In genomic region chr2:136118819-136119716, GRCh38 we compare ENCODE assay signal across 8 cellular contexts. TPM values are rescaled to one million over a fixed set of nuclear protein-coding genes. Genes with fewer than 3 reads are reported as not detected.
DNase-seq lines count a peak whose midpoint lies in the region; ATAC-seq and TF ChIP-seq lines count a peak whose summit lies in the region.

No MANE protein-coding gene starts in this region.

- no peak overlapping the region for H3K9ac ChIP-seq in H9 (ENCODE audit: extremely low read depth, insufficient read length, low read length)

- no peak overlapping the region for H4K8ac ChIP-seq in H9 (replicated peaks; ENCODE audit: insufficient read length, low read depth, low read length)

- DNase-seq in H9 (peak; percentile 60), NCI-H82 (lab: John Stamatoyannopoulos, UW) (peak; percentile 77), posterior cingulate gyrus (peak in 7 of 10 donors; percentile 22 to 84 (median 41)), type B pancreatic cell (ENCODE audit: extremely low spot score, unreplicated experiment) (no peak)
- DNase-seq in activated T-cell treated with anti-CD3 and anti-CD28 coated beads, Interleukin-2, amount 50 U/mL, for 1 hour = peak; percentile 88

- peak overlapping the region; percentile 69 for H3K4me2 ChIP-seq in H9 (ENCODE audit: insufficient read depth, insufficient read length, low read length)

- no peak overlapping the region for H4K91ac ChIP-seq in H9 (ENCODE audit: insufficient read length, low read depth, low read length)

- H3K14ac ChIP-seq in H9 (ENCODE audit: insufficient read depth, low read length) = no peak overlapping the region

- peaks cover 31% of the 10 kb centered on the region for H3K23me2 ChIP-seq in H9 (ENCODE audit: insufficient read length, low read depth, low read length, poor library complexity, severe bottlenecking)

- H3K27ac ChIP-seq in H9 (ENCODE audit: insufficient read length, low read depth, low read length) (no peak overlapping the region), gastroesophageal sphincter (peak overlapping the region in 2 of 4 donors; percentile 60 to 63)

- peaks cover 19% of the 10 kb centered on the region for H3K27me3 ChIP-seq in H9 (ENCODE audit: insufficient read depth, low read length)
- H3K27me3 ChIP-seq in gastroesophageal sphincter = peaks cover 52% of the 10 kb centered on the region

- no peak overlapping the region for H3T11ph ChIP-seq in H9 (ENCODE audit: low read length)

- no peak overlapping the region for H2AK5ac ChIP-seq in H9 (ENCODE audit: insufficient read length, low read length)

- intact Hi-C loops in posterior cingulate gyrus (cut with DNase I) = loop anchor here (10.0 kb wide), 1 partner anchor 94 kb away; no protein-coding TSS in a partner anchor

- H3K4me3 Mint-ChIP-seq in H9 (peak overlapping the region; percentile 78 to 92), type B pancreatic cell (peak overlapping the region; percentile 95)

- no peak overlapping the region for H3K4ac ChIP-seq in H9 (ENCODE audit: low read depth, low read length)

- no peak overlapping the region for H2BK20ac ChIP-seq in H9 (ENCODE audit: low read depth, low read length, poor library complexity, severe bottlenecking)

- no CpG with 5 or more reads among the region's 52 CpGs for WGBS in H9 (ENCODE audit: extremely low coverage, insufficient read length, low lambda C conversion rate)
- 0% methylated on average over 5 to 13 of the region's 52 CpGs for WGBS in gastroesophageal sphincter (ENCODE audit: low coverage in 1 of 2), 2 donors

- ATAC-seq in gastroesophageal sphincter = peak; percentile 27
- ATAC-seq in GM18511 (IDR thresholded peaks at IDR 0.05; ENCODE audit: unreplicated experiment) = no peak
- no peak for ATAC-seq in GM21717 (IDR thresholded peaks at IDR 0.05; ENCODE audit: unreplicated experiment)

- H3K79me2 ChIP-seq in H9 (ENCODE audit: insufficient read depth, low read length) = no peaks in the 10 kb centered on the region

- H3K4me1 Mint-ChIP-seq in H9 = peaks cover 33 to 35% of the 10 kb centered on the region in 2 experiments
- peaks cover 11% of the 10 kb centered on the region for H3K4me1 Mint-ChIP-seq in type B pancreatic cell (ENCODE audit: unreplicated experiment)

- TF ChIP-seq POLR2A in gastroesophageal sphincter (IDR thresholded peaks at IDR 0.05) = no peak

- H3K4me3 ChIP-seq in gastroesophageal sphincter = peak overlapping the region; percentile 60 to 61

- no peak overlapping the region for H3K23ac ChIP-seq in H9 (ENCODE audit: insufficient read length, low read depth, low read length)

- H3K27me3 Mint-ChIP-seq in H9 (ENCODE audit: low read depth) (peaks cover 74% of the 10 kb centered on the region), type B pancreatic cell (peaks cover 95% of the 10 kb centered on the region)

- H3K27ac Mint-ChIP-seq in H9 (peak overlapping the region in 1 of 3 experiments; percentile 55; a peak in 1 of 7 replicates), type B pancreatic cell (peak overlapping the region; percentile 53)

- TF ChIP-seq CTCF in H9 (conservative IDR thresholded peaks at IDR 0.05) (no peak), gastroesophageal sphincter (IDR thresholded peaks at IDR 0.05) (no peak), type B pancreatic cell (conservative IDR thresholded peaks at IDR 0.05) (no peak)

- no peak overlapping the region for H2BK15ac ChIP-seq in H9 (ENCODE audit: low read depth, low read length)

- H3K56ac ChIP-seq in H9 (ENCODE audit: insufficient read length, low read depth, low read length) = no peak overlapping the region

- H3K36me3 Mint-ChIP-seq in H9 (ENCODE audit: insufficient read depth in 1 of 3, low read depth in 3 of 3) (peaks cover 2 to 5% (median 3%) of the 10 kb centered on the region in 3 experiments; a peak in 2 of 7 replicates), type B pancreatic cell (peaks cover 5% of the 10 kb centered on the region)

- TF ChIP-seq EP300 in gastroesophageal sphincter (IDR thresholded peaks at IDR 0.05) = no peak

- H3K36me3 ChIP-seq in gastroesophageal sphincter = peaks cover 0 to 3% of the 10 kb centered on the region in 2 donors

- H3K9me3 ChIP-seq in H9 (ENCODE audit: control insufficient read depth, low read depth, low read length) (no peaks in the 10 kb centered on the region), gastroesophageal sphincter (no peaks in the 10 kb centered on the region)

- no peak overlapping the region for H2BK5ac ChIP-seq in H9 (ENCODE audit: insufficient read length, low read length)

- H4K20me1 ChIP-seq in H9 (ENCODE audit: control insufficient read depth, insufficient read depth, insufficient read length) = no peaks in the 10 kb centered on the region

- no peaks in the 10 kb centered on the region for H3K79me1 ChIP-seq in H9 (ENCODE audit: insufficient read depth, low read depth, low read length, poor library complexity, severe bottlenecking)

- no peak overlapping the region for H4K5ac ChIP-seq in H9 (ENCODE audit: insufficient read length, low read depth, low read length)

- H3K9me3 Mint-ChIP-seq in H9 (no peaks in the 10 kb centered on the region; a peak in 1 of 5 replicates), type B pancreatic cell (no peaks in the 10 kb centered on the region)

- H3K18ac ChIP-seq in H9 (ENCODE audit: insufficient read length, low read depth, low read length) = no peak overlapping the region

- H3K4me1 ChIP-seq in H9 (ENCODE audit: insufficient read depth, low read length) (no peaks in the 10 kb centered on the region; the same call in 1 of the 2 replicates), gastroesophageal sphincter (peaks cover 0 to 47% (median 19%) of the 10 kb centered on the region in 3 donors)

- no peak overlapping the region for H2BK12ac ChIP-seq in H9 (ENCODE audit: insufficient read length, low read depth, low read length)

- peak overlapping the region; percentile 61 for H2AFZ ChIP-seq in H9 (ENCODE audit: low read length)

- H2BK120ac ChIP-seq in H9 (ENCODE audit: low read depth, low read length, poor library complexity, severe bottlenecking) = no peak overlapping the region

RNA-seq across cellular contexts. Expression of gene CXCR4, which starts 1.1 kb away (rescaled TPM):
- total RNA-seq in H9 (2021) = 0.79 and 1.0 TPM in 2 replicates
- total RNA-seq in gastroesophageal sphincter = 1 to 10 TPM; 5.1 to 8.2 (median 7.7) TPM
- 5.2 and 34.8 TPM in 2 replicates for total RNA-seq in type B pancreatic cell (ENCODE audit: low replicate concordance)
